ENCODE assay signal across 9 cellular contexts in genomic region chr10:78977761-78978305, GRCh38.
DNase-seq lines count a peak whose midpoint lies in the region; ATAC-seq and TF ChIP-seq lines count a peak whose summit lies in the region.
"Had no signal": no experiment of that assay in that cellular context is flagged by ENCODE, and none has a peak within 500 bp of the region (broad histone marks: within the 10 kb centered on the region; RNA-seq: fewer than 3 reads in every experiment).

No MANE protein-coding gene starts in this region.

- peak overlapping the region; percentile 38 for H3K4me2 ChIP-seq in IMR-90 (ENCODE audit: low read depth, low read length)

- peak overlapping the region; percentile 95 to 97 for H3K27ac Mint-ChIP-seq in natural killer cell
- H3K27ac Mint-ChIP-seq in CD8-positive, alpha-beta T cell, result no peak overlapping the region
- H3K27ac Mint-ChIP-seq: activated naive CD4-positive, alpha-beta T cell treated with anti-CD3 and anti-CD28 coated beads, Interleukin-2, amount 10 ng/mL, durations not matched to agents 7 days and 5 days had no signal

- in situ Hi-C loops in IMR-90 (cut with MboI; ENCODE audit: low sequenced_read_pairs), result no loop called here

- H3K14ac ChIP-seq in IMR-90 (replicated peaks; ENCODE audit: low read depth, low read length), result peak overlapping the region; percentile 69

- no peak overlapping the region for H3K56ac ChIP-seq in IMR-90 (ENCODE audit: extremely low read depth, insufficient read depth, low read length)

- peak overlapping the region; percentile 93 for H3K4ac ChIP-seq in IMR-90 (ENCODE audit: low read depth, low read length)

- peak overlapping the region; percentile 25; the same call in 1 of the 2 replicates for H4K5ac ChIP-seq in IMR-90 (ENCODE audit: low read depth, low read length)

- peaks cover 25% of the 10 kb centered on the region for H3K9me1 ChIP-seq in IMR-90 (ENCODE audit: insufficient read depth, low read length)

- no peaks in the 10 kb centered on the region for H3K9me3 ChIP-seq in IMR-90 (ENCODE audit: control insufficient read depth, insufficient read depth, low read length)
- no peaks in the 10 kb centered on the region for H3K9me3 ChIP-seq in CD8-positive, alpha-beta T cell (ENCODE audit: low read length)

- peak overlapping the region; percentile 92 for H2BK120ac ChIP-seq in IMR-90 (ENCODE audit: low read depth, low read length)

- H3K36me3 Mint-ChIP-seq in natural killer cell, result no peaks in the 10 kb centered on the region
- peaks cover 2% of the 10 kb centered on the region for H3K36me3 Mint-ChIP-seq in CD8-positive, alpha-beta T cell
- H3K36me3 Mint-ChIP-seq: activated naive CD4-positive, alpha-beta T cell treated with anti-CD3 and anti-CD28 coated beads, Interleukin-2, amount 10 ng/mL, durations not matched to agents 7 days and 5 days had no signal

- no peak for TF ChIP-seq POLR2A in IMR-90 (IDR thresholded peaks at IDR 0.05; ENCODE audit: low read depth, low read length)

- peak overlapping the region; percentile 74 for H2AFZ ChIP-seq in IMR-90 (replicated peaks; ENCODE audit: low read length, poor library complexity)

- peak overlapping the region; percentile 84 for H2AK9ac ChIP-seq in IMR-90 (replicated peaks; ENCODE audit: low read depth, low read length, poor library complexity)

- TF ChIP-seq RAD21 in IMR-90 (IDR thresholded peaks at IDR 0.05; ENCODE audit: low read length), result no peak; the same call in 1 of the 2 replicates

- DNase-seq in AG09319 (ENCODE audit: extremely low read depth, low read depth) (peak; percentile 82), IMR-90 (peak; percentile 79), brain pericyte (ENCODE audit: low read depth, low spot score) (peak; percentile 43), natural killer cell (no peak), hippocampal formation (lab: John Stamatoyannopoulos, UW) (no peak)
- DNase-seq in CD8-positive, alpha-beta T cell, result no peak
- DNase-seq: activated naive CD4-positive, alpha-beta T cell treated with anti-CD3 and anti-CD28 coated beads, Interleukin-2, amount 10 ng/mL, durations not matched to agents 7 days and 5 days had no signal

- peaks cover 2% of the 10 kb centered on the region; the same call in 1 of the 2 replicates for H3K27me3 ChIP-seq in IMR-90 (ENCODE audit: control insufficient read depth, insufficient read depth, low read length)
- no peaks in the 10 kb centered on the region for H3K27me3 ChIP-seq in CD8-positive, alpha-beta T cell (ENCODE audit: insufficient read depth, low read length)

- H2BK20ac ChIP-seq in IMR-90 (ENCODE audit: low read depth, low read length), result peak overlapping the region; percentile 93

- H2BK5ac ChIP-seq in IMR-90 (ENCODE audit: low read depth, low read length, poor library complexity, severe bottlenecking), result peak overlapping the region; percentile 69

- H3K4me3 Mint-ChIP-seq in natural killer cell, result no peak overlapping the region
- H3K4me3 Mint-ChIP-seq in CD8-positive, alpha-beta T cell, result no peak overlapping the region
- H3K4me3 Mint-ChIP-seq: activated naive CD4-positive, alpha-beta T cell treated with anti-CD3 and anti-CD28 coated beads, Interleukin-2, amount 10 ng/mL, durations not matched to agents 7 days and 5 days had no signal

- peak overlapping the region; percentile 86 for H3K23ac ChIP-seq in IMR-90 (ENCODE audit: low read depth, low read length)

- H4K91ac ChIP-seq in IMR-90 (ENCODE audit: insufficient read depth, low read depth, low read length), result peak overlapping the region; percentile 74

- ATAC-seq in IMR-90 (ENCODE audit: low read depth) (peak; percentile 22), natural killer cell (no peak), HG03469 (IDR thresholded peaks at IDR 0.05; ENCODE audit: unreplicated experiment) (no peak), HG03460 (IDR thresholded peaks at IDR 0.05; ENCODE audit: unreplicated experiment) (no peak)
- no peak for ATAC-seq in CD8-positive, alpha-beta T cell

- 0% methylated on average over 2 of the region's 6 CpGs; no CpG with 5 or more reads in 1 of the 2 experiments for WGBS in IMR-90 (ENCODE audit: extremely low coverage in 2 of 2, insufficient read length in 1 of 2), 2 experiments

- H3K18ac ChIP-seq in IMR-90 (ENCODE audit: low read depth, low read length), result peak overlapping the region; percentile 52

- CTCF ChIA-PET in IMR-90 (lab: Yijun Ruan, JAX), result no interaction called here
- CTCF ChIA-PET in CD8-positive, alpha-beta T cell (lab: Charles Lee), result no interaction called here

- no peaks in the 10 kb centered on the region for H3K36me3 ChIP-seq in IMR-90 (ENCODE audit: control insufficient read depth, insufficient read depth, low read length)
- no peaks in the 10 kb centered on the region for H3K36me3 ChIP-seq in CD8-positive, alpha-beta T cell (ENCODE audit: insufficient read depth, low read length)

- dilution Hi-C loops in IMR-90 (cut with HindIII; ENCODE audit: low sequenced_read_pairs, unreplicated experiment), result no loop called here

- POLR2A ChIA-PET in IMR-90 (lab: Charles Lee; ENCODE audit: unreplicated experiment), result no interaction called here
- POLR2A ChIA-PET in CD8-positive, alpha-beta T cell (lab: Charles Lee), result no interaction called here

- intact Hi-C loops in IMR-90 (cut with micrococcal nuclease) (loop anchor here (10.0 kb wide), 2 partner anchors 673 to 763 kb away; no protein-coding TSS in a partner anchor), natural killer cell (cut with micrococcal nuclease) (no loop called here)
- intact Hi-C loops in CD8-positive, alpha-beta T cell (cut with DNase I, micrococcal nuclease), result no loop called here

- TF ChIP-seq CTCF in AG09319 (IDR thresholded peaks at IDR 0.05; ENCODE audit: low read depth, low read length), result no peak
- no peak for TF ChIP-seq CTCF in IMR-90 (conservative IDR thresholded peaks at IDR 0.05; ENCODE audit: low read depth, low read length)
- no peak for TF ChIP-seq CTCF in natural killer cell (IDR thresholded peaks at IDR 0.05)
- no peak for TF ChIP-seq CTCF in CD8-positive, alpha-beta T cell (IDR thresholded peaks at IDR 0.05)

- peaks cover 26% of the 10 kb centered on the region for H3K4me1 ChIP-seq in IMR-90 (ENCODE audit: control insufficient read depth, insufficient read depth, low read length)
- peaks cover 18% of the 10 kb centered on the region for H3K4me1 ChIP-seq in CD8-positive, alpha-beta T cell (ENCODE audit: insufficient read depth, low read length)

- H3K9me3 Mint-ChIP-seq in natural killer cell, result no peaks in the 10 kb centered on the region
- H3K9me3 Mint-ChIP-seq in CD8-positive, alpha-beta T cell, result no peaks in the 10 kb centered on the region
- H3K9me3 Mint-ChIP-seq: activated naive CD4-positive, alpha-beta T cell treated with anti-CD3 and anti-CD28 coated beads, Interleukin-2, amount 10 ng/mL, durations not matched to agents 7 days and 5 days had no signal

- H4K8ac ChIP-seq in IMR-90 (ENCODE audit: low read depth in 2 of 2, low read length in 2 of 2), result peak overlapping the region; percentile 53 to 61; a peak in 3 of 4 replicates

- H3K9ac ChIP-seq in IMR-90 (ENCODE audit: low read depth, low read length), result no peak overlapping the region

- H3K79me1 ChIP-seq in IMR-90 (ENCODE audit: low read depth in 1 of 2, low read length in 2 of 2), result peaks cover 0 to 14% of the 10 kb centered on the region in 2 experiments; a peak in 2 of 4 replicates

- H3K27ac ChIP-seq in IMR-90 (ENCODE audit: insufficient read depth, low read length), result peak overlapping the region; percentile 42
- no peak overlapping the region for H3K27ac ChIP-seq in CD8-positive, alpha-beta T cell (ENCODE audit: low read depth, low read length)

- BruUV-seq in IMR-90 (replicated peaks; lab: Mats Ljungman, UMichigan), result no TSS peak

- H2BK15ac ChIP-seq in IMR-90 (ENCODE audit: low read depth, low read length), result peak overlapping the region; percentile 69; the same call in 2 of the 3 replicates

- peaks cover 13 to 34% of the 10 kb centered on the region in 2 donors for H3K4me1 Mint-ChIP-seq in natural killer cell
- peaks cover 20% of the 10 kb centered on the region for H3K4me1 Mint-ChIP-seq in CD8-positive, alpha-beta T cell (ENCODE audit: low read depth)

- H3K27me3 Mint-ChIP-seq in natural killer cell (ENCODE audit: low read depth in 2 of 2), result peaks cover 11 to 12% of the 10 kb centered on the region in 2 donors
- H3K27me3 Mint-ChIP-seq in CD8-positive, alpha-beta T cell (ENCODE audit: low read depth), result no peaks in the 10 kb centered on the region

- peak overlapping the region; percentile 97 for H2AK5ac ChIP-seq in IMR-90 (ENCODE audit: low read depth, low read length)

- no peaks in the 10 kb centered on the region; the same call in 1 of the 2 replicates for H4K20me1 ChIP-seq in IMR-90 (ENCODE audit: insufficient read depth, low read length)

- H3K4me3 ChIP-seq in IMR-90 (ENCODE audit: insufficient read depth, low read depth, low read length), result no peak overlapping the region
- H3K4me3 ChIP-seq in CD8-positive, alpha-beta T cell (ENCODE audit: low read depth, low read length), result no peak overlapping the region

TF ChIP-seq in IMR-90, 13 proteins besides CTCF, POLR2A, EP300 and RAD21 (continues in another document):
- TF ChIP-seq SMC3 (IDR thresholded peaks at IDR 0.05; ENCODE audit: low read depth, low read length) (no peak), CEBPB (IDR thresholded peaks at IDR 0.05; ENCODE audit: low read depth, low read length) (peak; percentile 99), MAFK (IDR thresholded peaks at IDR 0.05; ENCODE audit: low read depth, low read length) (no peak), CHD1 (IDR thresholded peaks at IDR 0.05; ENCODE audit: low read depth, low read length) (no peak), MAZ (IDR thresholded peaks at IDR 0.05; ENCODE audit: borderline replicate concordance, low read depth, low read length) (peak; percentile 65; the same call in 1 of the 2 replicates), RFX5 (IDR thresholded peaks at IDR 0.05; ENCODE audit: low read depth, low read length) (no peak), FOS (IDR thresholded peaks at IDR 0.05; ENCODE audit: low read depth, low read length) (peak; percentile 79)
- TF ChIP-seq, protein P1, sequence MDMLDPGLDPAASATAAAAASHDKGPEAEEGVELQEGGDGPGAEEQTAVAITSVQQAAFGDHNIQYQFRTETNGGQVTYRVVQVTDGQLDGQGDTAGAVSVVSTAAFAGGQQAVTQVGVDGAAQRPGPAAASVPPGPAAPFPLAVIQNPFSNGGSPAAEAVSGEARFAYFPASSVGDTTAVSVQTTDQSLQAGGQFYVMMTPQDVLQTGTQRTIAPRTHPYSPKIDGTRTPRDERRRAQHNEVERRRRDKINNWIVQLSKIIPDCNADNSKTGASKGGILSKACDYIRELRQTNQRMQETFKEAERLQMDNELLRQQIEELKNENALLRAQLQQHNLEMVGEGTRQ (IDR thresholded peaks at IDR 0.05; ENCODE audit: low read depth, low read length), result no peak; the same call in 1 of the 2 replicates

Comparison
In these comparisons a context has a peak if more than half of its experiments do, and no peak if none do; other contexts are left out.
1. DNase-seq: peak in AG09319 (single experiment), IMR-90 (single experiment) and brain pericyte (single experiment); none in natural killer cell (single experiment), hippocampal formation (0 of 2) and CD8-positive, alpha-beta T cell (0 of 7).